9 cellular contexts compared by ENCODE assay signal in the genomic region with DNA sequence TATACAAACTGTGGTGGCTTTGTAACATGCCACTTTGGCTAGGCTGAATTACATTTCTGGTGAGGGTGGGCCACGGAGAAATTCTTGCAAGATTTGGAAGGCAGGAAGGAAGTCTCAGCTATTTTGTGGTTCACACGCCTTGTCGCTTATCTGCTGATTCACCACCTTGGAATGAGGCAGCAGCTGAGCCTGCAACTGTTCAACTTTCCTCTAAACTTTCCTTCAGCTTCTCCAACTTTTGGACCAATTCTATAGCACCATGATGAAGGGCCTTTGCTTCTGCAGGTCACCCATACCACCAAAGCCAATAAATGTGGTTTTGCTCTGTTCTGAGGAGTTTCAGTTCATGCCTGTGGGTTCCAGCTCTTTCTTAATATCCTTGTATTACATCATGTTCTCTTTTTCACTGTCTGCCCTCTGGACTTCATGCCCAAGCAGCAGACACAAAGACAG.
A peak's percentile ranks its signal among the peaks of the same experiment; 100 is the strongest.
DNase-seq lines count a peak whose midpoint lies in the region; ATAC-seq and TF ChIP-seq lines count a peak whose summit lies in the region.
"Had no signal": no experiment of that assay in that cellular context is flagged by ENCODE, and none has a peak within 500 bp of the region (broad histone marks: within the 10 kb centered on the region; RNA-seq: fewer than 3 reads in every experiment).

No MANE protein-coding gene starts in this region.

- TF ChIP-seq CTCF in foreskin keratinocyte (conservative IDR thresholded peaks at IDR 0.05), result no peak

- ATAC-seq in foreskin keratinocyte (peak; percentile 46), GM19035 (IDR thresholded peaks at IDR 0.05; ENCODE audit: unreplicated experiment) (no peak)

- H3K27ac ChIP-seq in foreskin keratinocyte, result peak overlapping the region; percentile 25
- H3K27ac ChIP-seq: parathyroid adenoma had no signal

- H3K4me1 ChIP-seq in foreskin keratinocyte, result peaks cover 54% of the 10 kb centered on the region
- H3K4me1 ChIP-seq: parathyroid adenoma had no signal

- DNase-seq in HK-2 (ENCODE audit: unreplicated experiment), result peak; percentile 75
- peak; percentile 95 for DNase-seq in SKM-1 treated with dmso at 0.1 percent for 144 hours (lab: John Stamatoyannopoulos, UW; ENCODE audit: unreplicated experiment)
- peak; percentile 94 to 96 for DNase-seq in foreskin keratinocyte
- peak; percentile 1 to 14 for DNase-seq in stimulated activated CD8-positive, alpha-beta memory T cell treated with anti-CD3 and anti-CD28 coated beads, Interleukin-2, amount 100 ng/mL, for 1 hour (ENCODE audit: low read depth in 2 of 2)
- DNase-seq in GOT3 (lab: John Stamatoyannopoulos, UW), result no peak
- no peak for DNase-seq in NCI-H1105 (lab: John Stamatoyannopoulos, UW)
- no peak for DNase-seq in putamen (ENCODE audit: low spot score)

- H3K27me3 ChIP-seq in foreskin keratinocyte, result no peaks in the 10 kb centered on the region

Comparison
In these comparisons a context has a peak if more than half of its experiments do, and no peak if none do; other contexts are left out.
1. DNase-seq: peak in HK-2 (single experiment), SKM-1 treated with dmso at 0.1 percent for 144 hours (single experiment), foreskin keratinocyte (2 of 2) and stimulated activated CD8-positive, alpha-beta memory T cell treated with anti-CD3 and anti-CD28 coated beads, Interleukin-2, amount 100 ng/mL, for 1 hour (2 of 2); none in GOT3 (single experiment), NCI-H1105 (single experiment) and putamen (single experiment).